In genomic region chr3:120595788-120596115, GRCh38 we compare ENCODE assay signal across 8 cellular contexts. TPM values are rescaled to one million over a fixed set of nuclear protein-coding genes. Genes with fewer than 3 reads are reported as not detected.
DNase-seq lines count a peak whose midpoint lies in the region; ATAC-seq and TF ChIP-seq lines count a peak whose summit lies in the region.

No MANE protein-coding gene starts in this region.

- TF ChIP-seq CTCF in 22Rv1 (IDR thresholded peaks at IDR 0.05) (no peak), cardiac fibroblast (IDR thresholded peaks at IDR 0.05; ENCODE audit: low read depth, low read length) (no peak), mucosa of descending colon (IDR thresholded peaks at IDR 0.05) (no peak)

- peaks cover 28% of the 10 kb centered on the region for H3K36me3 ChIP-seq in HUES6 (ENCODE audit: control insufficient read depth, insufficient read depth, low read length)
- no peaks in the 10 kb centered on the region for H3K36me3 ChIP-seq in mucosa of descending colon (ENCODE audit: low read depth)

- intact Hi-C loops in mucosa of descending colon (cut with DNase I, micrococcal nuclease) = no loop called here

- no peaks in the 10 kb centered on the region for H3K27me3 ChIP-seq in HUES6 (ENCODE audit: control insufficient read depth, insufficient read depth, low read length)

- H3K4me1 ChIP-seq in HUES6 (ENCODE audit: control insufficient read depth, insufficient read depth, low read length) = 0 out of 2 replicates have a peak, but pooled peaks cover 6% of the 10 kb centered on the region
- H3K4me1 ChIP-seq in mucosa of descending colon (ENCODE audit: low read depth) = peaks cover 22% of the 10 kb centered on the region

- ATAC-seq in mucosa of descending colon = no peak
- ATAC-seq in HG03097 (IDR thresholded peaks at IDR 0.05; ENCODE audit: low FRiP score, unreplicated experiment) = no peak
- no peak for ATAC-seq in HG03095 (IDR thresholded peaks at IDR 0.05; ENCODE audit: unreplicated experiment)

- peak overlapping the region; percentile 19 for H3K9ac ChIP-seq in HUES6 (ENCODE audit: low read length)

- H3K4me3 ChIP-seq in HUES6 (ENCODE audit: low read depth, low read length) = peak overlapping the region; percentile 76
- H3K4me3 ChIP-seq in cardiac fibroblast (replicated peaks in 1 of 2; ENCODE audit: low read depth in 2 of 2, low read length in 2 of 2) = peak overlapping the region; percentile 78 to 83
- H3K4me3 ChIP-seq in mucosa of descending colon = peak overlapping the region; percentile 71

- no peaks in the 10 kb centered on the region for H3K9me3 ChIP-seq in HUES6 (ENCODE audit: control insufficient read depth, insufficient read depth, low read depth, low read length)
- no peaks in the 10 kb centered on the region for H3K9me3 ChIP-seq in mucosa of descending colon

- H3K27ac ChIP-seq in 22Rv1 (peak overlapping the region; percentile 77), HUES6 (ENCODE audit: low read depth, low read length) (no peak overlapping the region)

- DNase-seq in cardiac fibroblast (ENCODE audit: low read depth in 2 of 2) = no peak
- DNase-seq in mucosa of descending colon = no peak
- no peak for DNase-seq in stimulated activated naive CD4-positive, alpha-beta T cell treated with Interleukin-2 at 50 U/mL for 16 hours (lab: John Stamatoyannopoulos, UW)
- no peak for DNase-seq in NCI-H2081 (lab: John Stamatoyannopoulos, UW)

RNA-seq across cellular contexts. Expression of gene NDUFB4, which starts 0.4 kb away (rescaled TPM):
- 100 to 1,000 TPM; 142 to 182 (median 157) TPM for total RNA-seq in mucosa of descending colon
